Comparison of ENCODE assay signal across 18 cellular contexts in genomic region chr4:11488657-11489448, GRCh38.
A peak's percentile ranks its signal among the peaks of the same experiment; 100 is the strongest.
DNase-seq lines count a peak whose midpoint lies in the region; ATAC-seq, FAIRE-seq and TF ChIP-seq lines count a peak whose summit lies in the region.
"Had no signal": no experiment of that assay in that cellular context is flagged by ENCODE, and none has a peak within 500 bp of the region (broad histone marks: within the 10 kb centered on the region; RNA-seq: fewer than 3 reads in every experiment).

No MANE protein-coding gene starts in this region.

- TF ChIP-seq CTCF in Panc1 (IDR thresholded peaks at IDR 0.05): peak; percentile 15; the same call in 1 of the 2 replicates
- TF ChIP-seq CTCF in endothelial cell of umbilical vein (IDR thresholded peaks at IDR 0.05; ENCODE audit: extremely low read depth in 1 of 2, insufficient read depth in 1 of 2, low read depth in 1 of 2, low read length in 2 of 2): no peak

- TF ChIP-seq POLR2A in endothelial cell of umbilical vein (IDR thresholded peaks at IDR 0.05; ENCODE audit: low read depth, low read length): no peak

- no peaks in the 10 kb centered on the region for H3K27me3 ChIP-seq in BLaER1 treated with 17β-estradiol and CSF1 and Interleukin-3, amounts not matched to agents 10 nM and 100 nM
- H3K27me3 ChIP-seq in Panc1 (ENCODE audit: control insufficient read depth, insufficient read depth, low read length): no peaks in the 10 kb centered on the region
- H3K27me3 ChIP-seq in endothelial cell of umbilical vein (ENCODE audit: control insufficient read depth in 2 of 2, insufficient read depth in 2 of 2, low read length in 2 of 2): no peaks in the 10 kb centered on the region
- H3K27me3 ChIP-seq: pancreas had no signal

- intact Hi-C loops in Panc1 (cut with micrococcal nuclease; ENCODE audit: unreplicated experiment): no loop called here
- intact Hi-C loops in endothelial cell of umbilical vein (cut with micrococcal nuclease): no loop called here

- DNase-seq in DMS53 treated with DMSO at 0.1 percent for 48 hours (lab: John Stamatoyannopoulos, UW; ENCODE audit: unreplicated experiment) (peak; percentile 30), Panc1 (ENCODE audit: low read depth, low spot score) (no peak), endothelial cell of umbilical vein (ENCODE audit: low read depth, low spot score) (no peak), NCI-H1105 treated with DMSO at 0.1 percent for 48 hours (lab: John Stamatoyannopoulos, UW) (no peak), EL (no peak), T-helper 9 cell (no peak)
- DNase-seq: activated CD8-positive, alpha-beta memory T cell treated with anti-CD3 and anti-CD28 coated beads for 24 hours; activated naive CD4-positive, alpha-beta T cell treated with anti-CD3 and anti-CD28 coated beads, Interleukin-2, amount 10 ng/mL, durations not matched to agents 7 days and 5 days; central memory CD4-positive, alpha-beta T cell; DMS79; glutamatergic neuron; pancreas; small intestine; substantia nigra; T1000 had no signal

- H2AFZ ChIP-seq in endothelial cell of umbilical vein (ENCODE audit: low read depth, low read length): no peak overlapping the region

- CTCF ChIA-PET in Panc1 (lab: Charles Lee): interaction anchor here (0.5 kb wide), 1 partner anchor 25 kb away, joined by 5 read pairs; no protein-coding TSS in a partner anchor
- CTCF ChIA-PET in endothelial cell of umbilical vein (lab: Charles Lee): interaction anchor here (1.4 kb wide), 1 partner anchor 17 kb away, joined by 4 read pairs; no protein-coding TSS in a partner anchor

- dilution Hi-C loops in endothelial cell of umbilical vein (cut with MboI; ENCODE audit: extremely low pct_ligation_motif_present, low sequenced_read_pairs): no loop called here

- no peaks in the 10 kb centered on the region for H3K9me1 ChIP-seq in endothelial cell of umbilical vein (replicated peaks; ENCODE audit: control insufficient read depth, extremely low read depth, insufficient read depth, low read length)

- ATAC-seq in Panc1 (no peak), GM19452 (IDR thresholded peaks at IDR 0.05; ENCODE audit: unreplicated experiment) (no peak)

- H3K9me3 ChIP-seq in BLaER1 treated with 17β-estradiol and CSF1 and Interleukin-3, amounts not matched to agents 10 nM and 100 nM (replicated peaks in 1 of 11): peaks cover 0 to 23% (median 0%) of the 10 kb centered on the region in 11 experiments; a peak in 7 of 22 replicates
- H3K9me3 ChIP-seq in Panc1 (ENCODE audit: control insufficient read depth, insufficient read depth, low read depth, low read length) (no peaks in the 10 kb centered on the region), endothelial cell of umbilical vein (replicated peaks; ENCODE audit: control insufficient read depth, insufficient read depth, low read length) (no peaks in the 10 kb centered on the region)
- H3K9me3 ChIP-seq: pancreas had no signal

- no peaks in the 10 kb centered on the region for H3K79me2 ChIP-seq in endothelial cell of umbilical vein (ENCODE audit: control insufficient read depth, insufficient read depth, low read length)

- no peaks in the 10 kb centered on the region for H3K36me3 ChIP-seq in BLaER1 treated with 17β-estradiol and CSF1 and Interleukin-3, amounts not matched to agents 10 nM and 100 nM
- no peaks in the 10 kb centered on the region for H3K36me3 ChIP-seq in Panc1 (ENCODE audit: control insufficient read depth, insufficient read depth, low read length)
- H3K36me3 ChIP-seq in endothelial cell of umbilical vein (ENCODE audit: control insufficient read depth in 2 of 2, extremely low read depth in 1 of 2, insufficient read depth in 2 of 2, low read length in 2 of 2): no peaks in the 10 kb centered on the region
- H3K36me3 ChIP-seq: pancreas had no signal

- in situ Hi-C loops in Panc1 (cut with HindIII; ENCODE audit: low pct_unique_long_range_greater_than_20kb, low sequenced_read_pairs): no loop called here

- H3K27ac ChIP-seq in BLaER1 treated with 17β-estradiol and CSF1 and Interleukin-3, amounts not matched to agents 10 nM and 100 nM: peak overlapping the region in 9 of 11 experiments; percentile 9 to 94 (median 68); a peak in 13 of 22 replicates
- no peak overlapping the region for H3K27ac ChIP-seq in Panc1 (ENCODE audit: low read length)
- no peak overlapping the region for H3K27ac ChIP-seq in endothelial cell of umbilical vein (ENCODE audit: insufficient read depth, low read depth, low read length)
- H3K27ac ChIP-seq: pancreas had no signal

- no peak overlapping the region for H3K4me3 ChIP-seq in BLaER1 treated with 17β-estradiol and CSF1 and Interleukin-3, amounts not matched to agents 10 nM and 100 nM
- no peak overlapping the region for H3K4me3 ChIP-seq in Panc1 (ENCODE audit: low read depth in 2 of 2, low read length in 2 of 2)
- no peak overlapping the region for H3K4me3 ChIP-seq in endothelial cell of umbilical vein (replicated peaks in 1 of 3; ENCODE audit: insufficient read depth in 1 of 3, low read depth in 1 of 3, low read length in 3 of 3)
- H3K4me3 ChIP-seq: pancreas had no signal

- peak overlapping the region in 6 of 11 experiments; percentile 29 to 84 (median 56); a peak in 10 of 22 replicates for H3K4me2 ChIP-seq in BLaER1 treated with 17β-estradiol and CSF1 and Interleukin-3, amounts not matched to agents 10 nM and 100 nM
- no peak overlapping the region for H3K4me2 ChIP-seq in endothelial cell of umbilical vein (ENCODE audit: insufficient read depth, low read length)

- FAIRE-seq in endothelial cell of umbilical vein (lab: Jason Lieb, UNC): peak; percentile 38
- FAIRE-seq: islet of Langerhans, pancreas, small intestine had no signal

- H3K9ac ChIP-seq in BLaER1 treated with 17β-estradiol and CSF1 and Interleukin-3, amounts not matched to agents 10 nM and 100 nM: peak overlapping the region in 4 of 11 experiments; percentile 55 to 72 (median 60); a peak in 6 of 22 replicates
- H3K9ac ChIP-seq in endothelial cell of umbilical vein (replicated peaks; ENCODE audit: extremely low read depth, insufficient read depth, low read length): no peak overlapping the region

- POLR2A ChIA-PET in Panc1 (lab: Charles Lee): no interaction called here
- POLR2A ChIA-PET in endothelial cell of umbilical vein (lab: Charles Lee): no interaction called here

- H3K4me1 ChIP-seq in BLaER1 treated with 17β-estradiol and CSF1 and Interleukin-3, amounts not matched to agents 10 nM and 100 nM: peaks cover 0 to 87% (median 32%) of the 10 kb centered on the region in 10 experiments; a peak in 15 of 20 replicates
- H3K4me1 ChIP-seq in Panc1 (ENCODE audit: control insufficient read depth, insufficient read depth, low read length): no peaks in the 10 kb centered on the region; the same call in 1 of the 2 replicates
- H3K4me1 ChIP-seq in endothelial cell of umbilical vein (ENCODE audit: control insufficient read depth, extremely low read depth, insufficient read depth, low read length): peaks cover 3% of the 10 kb centered on the region
- H3K4me1 ChIP-seq: pancreas had no signal

- BruUV-seq in Panc1 (replicated peaks; lab: Mats Ljungman, UMichigan): no TSS peak
- no TSS peak for BruUV-seq in endothelial cell of umbilical vein (replicated peaks; lab: Mats Ljungman, UMichigan)

- no peaks in the 10 kb centered on the region for H4K20me1 ChIP-seq in BLaER1 treated with 17β-estradiol and CSF1 and Interleukin-3, amounts not matched to agents 10 nM and 100 nM
- H4K20me1 ChIP-seq in endothelial cell of umbilical vein (replicated peaks; ENCODE audit: control insufficient read depth, extremely low read depth, insufficient read depth, low read length): no peaks in the 10 kb centered on the region

TF ChIP-seq in endothelial cell of umbilical vein, 7 proteins besides CTCF, POLR2A, EP300 and RAD21:
- TF ChIP-seq GATA2 (IDR thresholded peaks at IDR 0.05; ENCODE audit: insufficient read depth, insufficient read length, low read depth, low read length) (peak; percentile 94), MAX (IDR thresholded peaks at IDR 0.05; ENCODE audit: insufficient read depth, insufficient read length) (no peak), JUN (IDR thresholded peaks at IDR 0.05; ENCODE audit: borderline replicate concordance, insufficient read depth, insufficient read length, low read depth) (peak; percentile 36), FOS (IDR thresholded peaks at IDR 0.05; ENCODE audit: borderline replicate concordance, insufficient read depth, low read length) (peak; percentile 63), EZH2 (IDR thresholded peaks at IDR 0.05; ENCODE audit: borderline replicate concordance, low read depth, low read length, severe bottlenecking) (no peak), POLR2AphosphoS5 (IDR thresholded peaks at IDR 0.05; ENCODE audit: insufficient read depth, low read depth, low read length) (no peak), MYC (IDR thresholded peaks at IDR 0.05; ENCODE audit: low read depth, low read length) (no peak)

Comparison
In these comparisons a context has a peak if more than half of its experiments do, and no peak if none do; other contexts are left out.
1. H3K27ac ChIP-seq: peak in BLaER1 treated with 17β-estradiol and CSF1 and Interleukin-3, amounts not matched to agents 10 nM and 100 nM (9 of 11); none in Panc1 (single experiment) and endothelial cell of umbilical vein (single experiment).